Comparison of ENCODE assay signal across 13 cellular contexts in the genomic region with DNA sequence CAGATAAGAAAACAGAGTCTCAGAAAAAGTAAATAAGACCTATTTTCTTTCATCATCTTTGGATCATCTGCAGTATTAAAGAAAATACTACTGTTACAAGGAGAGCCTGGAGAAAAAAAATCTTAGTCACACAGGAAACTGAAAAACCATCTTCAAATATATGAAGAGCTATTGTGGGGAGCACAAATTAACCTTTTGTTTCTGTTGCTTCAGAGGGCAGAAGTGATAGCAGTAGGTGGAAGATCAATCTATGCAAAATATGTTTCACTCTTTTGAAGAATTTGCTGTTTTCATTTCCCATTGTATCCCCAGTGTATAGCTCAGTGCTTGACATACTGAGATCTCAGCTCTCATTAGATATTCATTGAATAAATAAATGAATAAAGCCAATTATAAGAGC. TPM values are rescaled to one million over a fixed set of nuclear protein-coding genes. Genes with fewer than 3 reads are reported as not detected.
DNase-seq lines count a peak whose midpoint lies in the region; ATAC-seq lines count a peak whose summit lies in the region.
"Had no signal": no experiment of that assay in that cellular context is flagged by ENCODE, and none has a peak within 500 bp of the region (broad histone marks: within the 10 kb centered on the region; RNA-seq: fewer than 3 reads in every experiment).

No MANE protein-coding gene starts in this region.

- peaks cover 2% of the 10 kb centered on the region for H3K36me3 Mint-ChIP-seq in activated naive CD8-positive, alpha-beta T cell treated with anti-CD3 and anti-CD28 coated beads, Interleukin-2, amount 10 ng/mL, durations not matched to agents 7 days and 5 days

- peak overlapping the region; percentile 100 for H3K27ac Mint-ChIP-seq in activated naive CD8-positive, alpha-beta T cell treated with anti-CD3 and anti-CD28 coated beads, Interleukin-2, amount 10 ng/mL, durations not matched to agents 7 days and 5 days
- H3K27ac Mint-ChIP-seq: nephron progenitor cell had no signal

- peaks cover 1% of the 10 kb centered on the region for H3K9me3 Mint-ChIP-seq in activated naive CD8-positive, alpha-beta T cell treated with anti-CD3 and anti-CD28 coated beads, Interleukin-2, amount 10 ng/mL, durations not matched to agents 7 days and 5 days
- H3K9me3 Mint-ChIP-seq: nephron progenitor cell had no signal

- ATAC-seq in GM18517 (IDR thresholded peaks at IDR 0.05; ENCODE audit: unreplicated experiment) = peak; percentile 89
- peak; percentile 54 for ATAC-seq in GM21381 (IDR thresholded peaks at IDR 0.05; ENCODE audit: unreplicated experiment)
- peak; percentile 63 for ATAC-seq in HG03103 (IDR thresholded peaks at IDR 0.05; ENCODE audit: low read depth, unreplicated experiment)
- peak; percentile 17 for ATAC-seq in activated naive CD8-positive, alpha-beta T cell treated with anti-CD3 and anti-CD28 coated beads, Interleukin-2, amount 10 ng/mL, durations not matched to agents 7 days and 5 days (ENCODE audit: low read depth)

- POLR2A ChIA-PET in activated naive CD8-positive, alpha-beta T cell treated with anti-CD3 and anti-CD28 coated beads, Interleukin-2, amount 10 ng/mL, durations not matched to agents 7 days and 5 days (lab: Charles Lee) = interaction anchor here (0.8 to 5.3 kb wide), 4 partner anchors 13 to 134 kb away, joined by 3 to 57 read pairs (median 28); a partner anchor contains a TSS

- no peak for DNase-seq in activated naive CD8-positive, alpha-beta T cell treated with anti-CD3 and anti-CD28 coated beads, Interleukin-2, amount 10 ng/mL, durations not matched to agents 7 days and 5 days
- DNase-seq in central memory CD4-positive, alpha-beta T cell = no peak
- no peak for DNase-seq in DMS153 treated with DMSO at 0.1 percent for 48 hours (lab: John Stamatoyannopoulos, UW; ENCODE audit: unreplicated experiment)
- DNase-seq in NAMALWA (ENCODE audit: low spot score) = no peak
- no peak for DNase-seq in NCI-H1694 (lab: John Stamatoyannopoulos, UW)
- DNase-seq: activated CD8-positive, alpha-beta memory T cell treated with anti-CD3 and anti-CD28 coated beads, Interleukin-2, amount 50 U/mL, for 4 hours; DMS153; MV-4-11; nephron progenitor cell; stimulated activated CD4-positive, alpha-beta T cell treated with anti-CD3 and anti-CD28 coated beads, Interleukin-4, amount 100 ng/mL, for 24 hours had no signal

- H3K4me1 Mint-ChIP-seq in activated naive CD8-positive, alpha-beta T cell treated with anti-CD3 and anti-CD28 coated beads, Interleukin-2, amount 10 ng/mL, durations not matched to agents 7 days and 5 days = peaks cover 38% of the 10 kb centered on the region
- H3K4me1 Mint-ChIP-seq: nephron progenitor cell had no signal

- peaks cover 1% of the 10 kb centered on the region for H3K27me3 Mint-ChIP-seq in activated naive CD8-positive, alpha-beta T cell treated with anti-CD3 and anti-CD28 coated beads, Interleukin-2, amount 10 ng/mL, durations not matched to agents 7 days and 5 days

- H3K4me3 Mint-ChIP-seq in activated naive CD8-positive, alpha-beta T cell treated with anti-CD3 and anti-CD28 coated beads, Interleukin-2, amount 10 ng/mL, durations not matched to agents 7 days and 5 days = no peak overlapping the region
- H3K4me3 Mint-ChIP-seq: nephron progenitor cell had no signal

RNA-seq across cellular contexts. Expression of a gene that starts 13.1 kb away (rescaled TPM):
- 10 to 100 TPM; 54.1 to 55.9 TPM for total RNA-seq in activated naive CD8-positive, alpha-beta T cell treated with anti-CD3 and anti-CD28 coated beads, Interleukin-2, amount 10 ng/mL, durations not matched to agents 7 days and 5 days

Comparison
In these comparisons a context has a peak if more than half of its experiments do, and no peak if none do; other contexts are left out.
1. ATAC-seq: peak in every context shown above with its lines; median percentile 89 in GM18517; 63 in HG03103; 54 in GM21381; 17 in activated naive CD8-positive, alpha-beta T cell treated with anti-CD3 and anti-CD28 coated beads, Interleukin-2, amount 10 ng/mL, durations not matched to agents 7 days and 5 days.